8 cellular contexts compared by ENCODE assay signal in the genomic region with DNA sequence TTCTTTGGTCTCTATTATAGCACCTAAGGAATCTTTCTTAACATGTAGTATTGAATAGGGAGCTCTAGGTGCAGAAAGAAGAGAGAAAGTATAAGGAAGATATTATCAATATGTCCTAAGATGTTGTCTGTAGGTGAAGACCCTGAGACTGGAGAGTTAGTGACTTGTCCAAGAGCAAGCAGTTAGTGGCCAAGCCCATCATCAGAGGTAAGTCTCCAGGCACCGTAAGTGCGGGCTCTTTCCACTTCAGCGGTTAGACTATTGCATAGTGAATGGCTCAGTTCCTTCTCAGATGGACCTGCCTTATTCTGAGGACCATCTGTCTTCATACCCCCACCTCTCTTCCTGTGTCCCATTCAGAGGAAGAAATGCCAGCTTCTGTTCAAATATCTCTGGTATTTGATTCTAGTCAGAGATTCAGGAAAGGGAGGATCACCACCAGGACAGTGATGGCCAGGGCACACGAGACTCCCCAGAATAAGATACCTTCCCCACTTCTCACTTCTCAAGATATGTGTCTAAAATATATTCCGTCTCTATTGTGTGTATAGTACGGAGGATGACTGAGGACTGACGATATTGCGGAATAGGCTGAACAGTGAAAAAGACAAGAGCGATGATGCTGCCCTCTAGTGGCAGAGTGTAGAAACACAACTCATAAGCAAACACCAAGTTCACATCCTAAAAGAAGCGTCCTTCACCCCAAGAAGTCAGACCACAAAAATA. TPM values are rescaled to one million over a fixed set of nuclear protein-coding genes. Genes with fewer than 3 reads are reported as not detected.
A peak's percentile ranks its signal among the peaks of the same experiment; 100 is the strongest.
DNase-seq lines count a peak whose midpoint lies in the region; ATAC-seq, FAIRE-seq and TF ChIP-seq lines count a peak whose summit lies in the region.

No MANE protein-coding gene starts in this region.

- peak overlapping the region; percentile 50; the same call in 1 of the 2 replicates for H2AFZ ChIP-seq in GM23338

- H3K27me3 ChIP-seq in GM23338 (ENCODE audit: insufficient read depth) (no peaks in the 10 kb centered on the region), ovary (no peaks in the 10 kb centered on the region), vagina (no peaks in the 10 kb centered on the region)

- no peak for TF ChIP-seq EP300 in ovary (IDR thresholded peaks at IDR 0.05)

- TF ChIP-seq CTCF in GM23338 (conservative IDR thresholded peaks at IDR 0.05; ENCODE audit: low read depth in 2 of 2) (peak; percentile 89 to 93), LNCAP (IDR thresholded peaks at IDR 0.05) (peak; percentile 81), ovary (IDR thresholded peaks at IDR 0.05) (peak; percentile 68 to 78 (median 71)), vagina (IDR thresholded peaks at IDR 0.05) (peak; percentile 60 to 86 (median 86))

- peaks cover 3% of the 10 kb centered on the region; the same call in 1 of the 2 replicates for H3K36me3 ChIP-seq in GM23338 (ENCODE audit: insufficient read depth)
- H3K36me3 ChIP-seq in ovary: no peaks in the 10 kb centered on the region
- no peaks in the 10 kb centered on the region for H3K36me3 ChIP-seq in vagina

- peak overlapping the region; percentile 36; the same call in 1 of the 3 replicates for H3K4me3 Mint-ChIP-seq in GM23338

- H3K27ac Mint-ChIP-seq in GM23338: no peak overlapping the region

- FAIRE-seq in frontal cortex (lab: Jason Lieb, UNC): peak; percentile 88

- peak; percentile 75 for DNase-seq in ELR (ENCODE audit: low read depth)
- peak; percentile 74 for DNase-seq in GM23338 (ENCODE audit: low spot score)
- DNase-seq in RKO (ENCODE audit: low spot score): peak; percentile 79
- DNase-seq in activated naive CD4-positive, alpha-beta T cell (lab: John Stamatoyannopoulos, UW): peak in 3 of 4 experiments; percentile 2 to 25 (median 3)
- peak; percentile 44 to 70 for DNase-seq in frontal cortex (ENCODE audit: low spot score in 2 of 2)
- peak in 4 of 5 donors; percentile 38 to 75 (median 44) for DNase-seq in ovary
- no peak for DNase-seq in vagina (ENCODE audit: extremely low spot score in 2 of 2)

- H3K27ac ChIP-seq in GM23338 (ENCODE audit: low read depth) (no peak overlapping the region), ovary (no peak overlapping the region), vagina (no peak overlapping the region)

- no peak for TF ChIP-seq POLR2A in ovary (IDR thresholded peaks at IDR 0.05)
- no peak for TF ChIP-seq POLR2A in vagina (IDR thresholded peaks at IDR 0.05)

- H4K20me1 ChIP-seq in GM23338 (replicated peaks; ENCODE audit: insufficient read depth): no peaks in the 10 kb centered on the region

- no peaks in the 10 kb centered on the region for H3K27me3 Mint-ChIP-seq in GM23338 (ENCODE audit: insufficient read depth, low read depth, poor library complexity)

- no peaks in the 10 kb centered on the region for H3K79me2 ChIP-seq in GM23338 (replicated peaks; ENCODE audit: insufficient read depth)

- 24 to 31% (median 24%) methylated on average over 10 of the region's 10 CpGs for WGBS in ovary, 3 donors

- ATAC-seq in GM23338: peak; percentile 83

- H3K9me3 ChIP-seq in ovary (no peaks in the 10 kb centered on the region), vagina (no peaks in the 10 kb centered on the region)

- H3K9me3 Mint-ChIP-seq in GM23338: peaks cover 18% of the 10 kb centered on the region

- H3K4me1 Mint-ChIP-seq in GM23338: no peaks in the 10 kb centered on the region

- H3K9me2 ChIP-seq in GM23338 (ENCODE audit: insufficient read depth): no peaks in the 10 kb centered on the region

- H3K36me3 Mint-ChIP-seq in GM23338 (ENCODE audit: low read depth): peaks cover 14% of the 10 kb centered on the region; the same call in 2 of the 3 replicates

- intact Hi-C loops in ovary (cut with DNase I): loop anchor here in 2 of 4 donors (5.0 to 10.0 kb wide), 3 partner anchors 128 to 765 kb away; no protein-coding TSS in a partner anchor
- intact Hi-C loops in vagina (cut with DNase I): loop anchor here (5.0 to 10.0 kb wide), 2 partner anchors 275 to 607 kb away; no protein-coding TSS in a partner anchor

- H3K4me1 ChIP-seq in GM23338 (ENCODE audit: insufficient read depth): no peaks in the 10 kb centered on the region
- H3K4me1 ChIP-seq in ovary (ENCODE audit: insufficient read depth): no peaks in the 10 kb centered on the region
- H3K4me1 ChIP-seq in vagina: no peaks in the 10 kb centered on the region

- H3F3A ChIP-seq in GM23338 (replicated peaks; ENCODE audit: low read depth): no peaks in the 10 kb centered on the region

- H3K4me3 ChIP-seq in GM23338 (peak overlapping the region; percentile 20; the same call in 1 of the 2 replicates), ovary (no peak overlapping the region), vagina (no peak overlapping the region)

- H3K4me2 ChIP-seq in GM23338: no peak overlapping the region

TF ChIP-seq in GM23338, 12 proteins besides CTCF, POLR2A, EP300 and RAD21 (continues in another document):
- no peak for TF ChIP-seq CREB1 (CRISPR knock-in tag; IDR thresholded peaks at IDR 0.05; ENCODE audit: low read depth)
- TF ChIP-seq, protein P1, sequence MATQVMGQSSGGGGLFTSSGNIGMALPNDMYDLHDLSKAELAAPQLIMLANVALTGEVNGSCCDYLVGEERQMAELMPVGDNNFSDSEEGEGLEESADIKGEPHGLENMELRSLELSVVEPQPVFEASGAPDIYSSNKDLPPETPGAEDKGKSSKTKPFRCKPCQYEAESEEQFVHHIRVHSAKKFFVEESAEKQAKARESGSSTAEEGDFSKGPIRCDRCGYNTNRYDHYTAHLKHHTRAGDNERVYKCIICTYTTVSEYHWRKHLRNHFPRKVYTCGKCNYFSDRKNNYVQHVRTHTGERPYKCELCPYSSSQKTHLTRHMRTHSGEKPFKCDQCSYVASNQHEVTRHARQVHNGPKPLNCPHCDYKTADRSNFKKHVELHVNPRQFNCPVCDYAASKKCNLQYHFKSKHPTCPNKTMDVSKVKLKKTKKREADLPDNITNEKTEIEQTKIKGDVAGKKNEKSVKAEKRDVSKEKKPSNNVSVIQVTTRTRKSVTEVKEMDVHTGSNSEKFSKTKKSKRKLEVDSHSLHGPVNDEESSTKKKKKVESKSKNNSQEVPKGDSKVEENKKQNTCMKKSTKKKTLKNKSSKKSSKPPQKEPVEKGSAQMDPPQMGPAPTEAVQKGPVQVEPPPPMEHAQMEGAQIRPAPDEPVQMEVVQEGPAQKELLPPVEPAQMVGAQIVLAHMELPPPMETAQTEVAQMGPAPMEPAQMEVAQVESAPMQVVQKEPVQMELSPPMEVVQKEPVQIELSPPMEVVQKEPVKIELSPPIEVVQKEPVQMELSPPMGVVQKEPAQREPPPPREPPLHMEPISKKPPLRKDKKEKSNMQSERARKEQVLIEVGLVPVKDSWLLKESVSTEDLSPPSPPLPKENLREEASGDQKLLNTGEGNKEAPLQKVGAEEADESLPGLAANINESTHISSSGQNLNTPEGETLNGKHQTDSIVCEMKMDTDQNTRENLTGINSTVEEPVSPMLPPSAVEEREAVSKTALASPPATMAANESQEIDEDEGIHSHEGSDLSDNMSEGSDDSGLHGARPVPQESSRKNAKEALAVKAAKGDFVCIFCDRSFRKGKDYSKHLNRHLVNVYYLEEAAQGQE (IDR thresholded peaks at IDR 0.05; ENCODE audit: unreplicated experiment): no peak

RNA-seq across cellular contexts. Expression of a gene that starts 19.1 kb away (rescaled TPM):
- not detected in 2 replicates for total RNA-seq in GM23338 (2014; rRNA removed; shearing (Covaris generic))
- polyA plus RNA-seq in GM23338 (2016; fragmentation: Nextera tagmentation; extraction: Ambion mirVana): not detected in 2 replicates
- not detected for total RNA-seq in frontal cortex
- not detected for total RNA-seq in ovary
- polyA plus RNA-seq in ovary: not detected
- not detected for total RNA-seq in vagina

Comparison
In these comparisons a context has a peak if more than half of its experiments do, and no peak if none do; other contexts are left out.
1. DNase-seq: peak in ELR (single experiment), GM23338 (single experiment), RKO (single experiment), activated naive CD4-positive, alpha-beta T cell (3 of 4), frontal cortex (2 of 2) and ovary (4 of 5); none in vagina (0 of 2).
2. Peak in every context shown above with its lines, with median percentiles within 50 percentile points of each other: CTCF ChIP-seq.